Comparison of ENCODE assay signal across 25 cellular contexts in the genomic region with DNA sequence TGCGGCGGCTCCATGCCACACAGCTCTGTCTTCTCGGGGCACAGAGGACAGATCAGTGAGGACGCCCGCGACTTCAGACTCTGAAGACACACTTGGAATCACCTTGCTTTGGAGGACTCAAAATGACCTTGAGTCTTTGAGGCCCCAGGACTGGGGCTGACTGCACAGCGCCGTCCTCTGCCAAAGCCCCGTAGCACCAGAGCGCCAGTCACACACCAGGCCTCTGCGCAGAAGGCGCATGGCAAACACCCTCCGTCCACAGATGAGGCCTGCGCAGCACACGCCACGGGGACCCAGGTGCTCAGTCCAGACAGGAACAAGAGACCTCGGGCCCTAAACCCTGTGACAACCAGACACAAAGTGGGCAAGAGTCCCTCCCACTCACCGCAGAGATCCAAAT.
DNase-seq lines count a peak whose midpoint lies in the region; ATAC-seq, FAIRE-seq and TF ChIP-seq lines count a peak whose summit lies in the region.
"Had no signal": no experiment of that assay in that cellular context is flagged by ENCODE, and none has a peak within 500 bp of the region (broad histone marks: within the 10 kb centered on the region; RNA-seq: fewer than 3 reads in every experiment).

No MANE protein-coding gene starts in this region.

- H3K9me3 ChIP-seq in H9 (ENCODE audit: control insufficient read depth, low read depth, low read length): no peaks in the 10 kb centered on the region
- H3K9me3 ChIP-seq in H1 (ENCODE audit: insufficient read depth in 2 of 2, low read depth in 1 of 2, low read length in 1 of 2): no peaks in the 10 kb centered on the region
- H3K9me3 ChIP-seq in suprapubic skin: no peaks in the 10 kb centered on the region
- no peaks in the 10 kb centered on the region for H3K9me3 ChIP-seq in effector memory CD4-positive, alpha-beta T cell (ENCODE audit: control insufficient read depth, low read length)
- H3K9me3 ChIP-seq: Caco-2 had no signal

- WGBS in H9 (ENCODE audit: extremely low coverage, insufficient read length, low lambda C conversion rate): no CpG with 5 or more reads among the region's 18 CpGs
- WGBS in H1 (ENCODE audit: extremely low coverage in 1 of 2, insufficient coverage in 1 of 2, insufficient read length in 1 of 2, insufficient replicate concordance in 2 of 2, low coverage in 1 of 2, low lambda C conversion rate in 2 of 2, missing lambda C conversion rate in 1 of 2), 2 experiments: 91% methylated on average over 18 of the region's 18 CpGs; no CpG with 5 or more reads in 1 of the 2 experiments
- 96% methylated on average over 18 of the region's 18 CpGs for WGBS in suprapubic skin

- no peak for DNase-seq in activated CD8-positive, alpha-beta T cell treated with anti-CD3 and anti-CD28 coated beads, Interleukin-2, amount 10 ng/mL, durations not matched to agents 7 days and 5 days
- DNase-seq in activated CD8-positive, alpha-beta T cell treated with anti-CD3 and anti-CD28 coated beads for 36 hours: no peak
- no peak for DNase-seq in H9
- DNase-seq in H1 (ENCODE audit: low read depth in 1 of 2, low spot score in 2 of 2): no peak
- no peak for DNase-seq in suprapubic skin (ENCODE audit: low spot score in 2 of 2)
- DNase-seq in effector memory CD4-positive, alpha-beta T cell: no peak
- DNase-seq: ACHN; Caco-2; DND-41; H7; KG1; NCI-H1694; NCI-H2081; NCI-H2171; NCI-H345; NCI-H524; NCI-H774; NK-92 treated with Interleukin-12 subunit alpha and Interleukin-12 subunit beta, amount 100 ng/mL, for 24 hours had no signal

- H3K18ac ChIP-seq in H9 (ENCODE audit: insufficient read length, low read depth, low read length) (no peak overlapping the region), H1 (ENCODE audit: extremely low read depth, low read length) (no peak overlapping the region)

- peaks cover 14% of the 10 kb centered on the region for H3K36me3 Mint-ChIP-seq in activated CD8-positive, alpha-beta T cell treated with anti-CD3 and anti-CD28 coated beads, Interleukin-2, amount 10 ng/mL, durations not matched to agents 7 days and 5 days (ENCODE audit: low read depth)
- peaks cover 2% of the 10 kb centered on the region for H3K36me3 Mint-ChIP-seq in activated CD8-positive, alpha-beta T cell treated with anti-CD3 and anti-CD28 coated beads for 36 hours (ENCODE audit: low read depth)
- H3K36me3 Mint-ChIP-seq in H9 (ENCODE audit: insufficient read depth in 1 of 3, low read depth in 3 of 3): peaks cover 16 to 18% (median 17%) of the 10 kb centered on the region in 3 experiments; a peak in 6 of 7 replicates
- H3K36me3 Mint-ChIP-seq in stimulated activated memory B cell treated with anti-CD40 and anti-IgM and Interleukin-4, amounts not matched to agents 10 μg/mL and 1 μg/mL and 100 μg/mL, for 72 hours: peaks cover 32% of the 10 kb centered on the region
- H3K36me3 Mint-ChIP-seq in activated T-helper 17 cell treated with anti-CD3 and anti-CD28 coated beads, Interleukin-2, amount 50 U/mL, for 72 hours (ENCODE audit: low read depth): no peaks in the 10 kb centered on the region

- no peak overlapping the region for H2AK5ac ChIP-seq in H9 (ENCODE audit: insufficient read length, low read length)
- no peak overlapping the region for H2AK5ac ChIP-seq in H1 (ENCODE audit: low read depth, low read length)

- ATAC-seq in activated CD8-positive, alpha-beta T cell treated with anti-CD3 and anti-CD28 coated beads, Interleukin-2, amount 10 ng/mL, durations not matched to agents 7 days and 5 days: no peak
- no peak for ATAC-seq in activated CD8-positive, alpha-beta T cell treated with anti-CD3 and anti-CD28 coated beads for 36 hours
- ATAC-seq in stimulated activated memory B cell treated with anti-CD40 and anti-IgM and Interleukin-4, amounts not matched to agents 10 μg/mL and 1 μg/mL and 100 μg/mL, for 72 hours: no peak
- ATAC-seq in activated T-helper 17 cell treated with anti-CD3 and anti-CD28 coated beads, Interleukin-2, amount 50 U/mL, for 72 hours (replicated peaks): no peak
- ATAC-seq: GM12878, Panc1, SK-N-SH treated with all-trans-retinoic acid at 6 μM for 48 hours had no signal

- CTCF ChIA-PET in activated CD8-positive, alpha-beta T cell treated with anti-CD3 and anti-CD28 coated beads, Interleukin-2, amount 10 ng/mL, durations not matched to agents 7 days and 5 days (lab: Charles Lee): no interaction called here
- CTCF ChIA-PET in activated CD8-positive, alpha-beta T cell treated with anti-CD3 and anti-CD28 coated beads for 36 hours (lab: Charles Lee): interaction anchor here (1.2 kb wide), 1 partner anchor 12 kb away, joined by 3 read pairs; no protein-coding TSS in a partner anchor
- CTCF ChIA-PET in H1 (lab: Charles Lee; ENCODE audit: partially characterized antibody): interaction anchor here (1.4 kb wide), 2 partner anchors 12 to 96 kb away, joined by 3 to 6 read pairs; no protein-coding TSS in a partner anchor

- H3K23me2 ChIP-seq in H9 (ENCODE audit: insufficient read length, low read depth, low read length, poor library complexity, severe bottlenecking) (no peaks in the 10 kb centered on the region), H1 (ENCODE audit: low read depth, low read length) (peaks cover 6% of the 10 kb centered on the region; the same call in 1 of the 2 replicates)

- H2BK20ac ChIP-seq in H9 (ENCODE audit: low read depth, low read length, poor library complexity, severe bottlenecking): no peak overlapping the region
- H2BK20ac ChIP-seq in H1 (ENCODE audit: low read length): no peak overlapping the region

- H3K36me3 ChIP-seq in H1 (ENCODE audit: control insufficient read depth in 2 of 4, insufficient read depth in 4 of 4, low read length in 3 of 4): no peaks in the 10 kb centered on the region; a peak in 1 of 8 replicates
- no peaks in the 10 kb centered on the region for H3K36me3 ChIP-seq in suprapubic skin
- no peaks in the 10 kb centered on the region for H3K36me3 ChIP-seq in effector memory CD4-positive, alpha-beta T cell (ENCODE audit: control insufficient read depth, insufficient read depth, low read length)

- TF ChIP-seq CTCF in activated CD8-positive, alpha-beta T cell treated with anti-CD3 and anti-CD28 coated beads for 36 hours (IDR thresholded peaks at IDR 0.05): no peak
- TF ChIP-seq CTCF in H9 (conservative IDR thresholded peaks at IDR 0.05): no peak
- no peak for TF ChIP-seq CTCF in H1 (IDR thresholded peaks at IDR 0.05; ENCODE audit: control extremely low read depth in 1 of 3, insufficient read depth in 1 of 3, low read depth in 1 of 3, low read length in 3 of 3)
- no peak for TF ChIP-seq CTCF in suprapubic skin (IDR thresholded peaks at IDR 0.05)

- no peak overlapping the region for H2AFZ ChIP-seq in H9 (ENCODE audit: low read length)
- H2AFZ ChIP-seq in H1 (ENCODE audit: low read length): no peak overlapping the region

- H4K8ac ChIP-seq in H9 (replicated peaks; ENCODE audit: insufficient read length, low read depth, low read length) (no peak overlapping the region), H1 (ENCODE audit: extremely low read depth, insufficient read depth, low read length) (peak overlapping the region; percentile 38; the same call in 1 of the 2 replicates)

- TF ChIP-seq RAD21 in H1 (IDR thresholded peaks at IDR 0.05 in 1 of 2, conservative IDR thresholded peaks at IDR 0.05 in 1 of 2; ENCODE audit: low read depth in 2 of 2, low read length in 2 of 2): no peak

- H3K27me3 ChIP-seq in H9 (ENCODE audit: insufficient read depth, low read length) (no peaks in the 10 kb centered on the region), H1 (replicated peaks in 1 of 4; ENCODE audit: control insufficient read depth in 3 of 4, extremely low read depth in 1 of 4, insufficient read depth in 3 of 4, low read length in 3 of 4) (no peaks in the 10 kb centered on the region), suprapubic skin (no peaks in the 10 kb centered on the region)
- no peaks in the 10 kb centered on the region for H3K27me3 ChIP-seq in effector memory CD4-positive, alpha-beta T cell (replicated peaks; ENCODE audit: control insufficient read depth, insufficient read depth, low read length, poor library complexity, severe bottlenecking)

- H4K5ac ChIP-seq in H9 (ENCODE audit: insufficient read length, low read depth, low read length) (no peak overlapping the region), H1 (ENCODE audit: insufficient read length, low read depth, low read length) (no peak overlapping the region)

- H3K9ac ChIP-seq in H9 (ENCODE audit: extremely low read depth, insufficient read length, low read length): no peak overlapping the region
- no peak overlapping the region for H3K9ac ChIP-seq in H1 (replicated peaks in 1 of 4; ENCODE audit: extremely low read depth in 1 of 4, low read depth in 3 of 4, low read length in 3 of 4)

- peaks cover 47% of the 10 kb centered on the region for H3K4me1 Mint-ChIP-seq in activated CD8-positive, alpha-beta T cell treated with anti-CD3 and anti-CD28 coated beads, Interleukin-2, amount 10 ng/mL, durations not matched to agents 7 days and 5 days (ENCODE audit: low read depth)
- H3K4me1 Mint-ChIP-seq in activated CD8-positive, alpha-beta T cell treated with anti-CD3 and anti-CD28 coated beads for 36 hours (ENCODE audit: low read depth): peaks cover 51% of the 10 kb centered on the region
- peaks cover 0 to under 1% of the 10 kb centered on the region in 2 experiments; a peak in 1 of 4 replicates for H3K4me1 Mint-ChIP-seq in H9
- H3K4me1 Mint-ChIP-seq in stimulated activated memory B cell treated with anti-CD40 and anti-IgM and Interleukin-4, amounts not matched to agents 10 μg/mL and 1 μg/mL and 100 μg/mL, for 72 hours: peaks cover 46% of the 10 kb centered on the region
- H3K4me1 Mint-ChIP-seq in activated T-helper 17 cell treated with anti-CD3 and anti-CD28 coated beads, Interleukin-2, amount 50 U/mL, for 72 hours: peaks cover 12% of the 10 kb centered on the region

- no peaks in the 10 kb centered on the region; the same call in 1 of the 2 replicates for H3K79me2 ChIP-seq in H9 (ENCODE audit: insufficient read depth, low read length)
- peaks cover 0 to 7% of the 10 kb centered on the region in 2 experiments; a peak in 1 of 4 replicates for H3K79me2 ChIP-seq in H1 (ENCODE audit: control insufficient read depth in 1 of 2, insufficient read depth in 2 of 2, low read length in 2 of 2)

- POLR2A ChIA-PET in activated CD8-positive, alpha-beta T cell treated with anti-CD3 and anti-CD28 coated beads, Interleukin-2, amount 10 ng/mL, durations not matched to agents 7 days and 5 days (lab: Charles Lee): no interaction called here
- POLR2A ChIA-PET in activated CD8-positive, alpha-beta T cell treated with anti-CD3 and anti-CD28 coated beads for 36 hours (lab: Charles Lee): no interaction called here
- POLR2A ChIA-PET in H1 (lab: Charles Lee; ENCODE audit: partially characterized antibody): no interaction called here

- FAIRE-seq in H1 (lab: Jason Lieb, UNC): no peak
- FAIRE-seq: GM12878 had no signal

- H3K27ac ChIP-seq in H9 (ENCODE audit: insufficient read length, low read depth, low read length): no peak overlapping the region
- H3K27ac ChIP-seq in H1 (ENCODE audit: low read depth, low read length): no peak overlapping the region
- no peak overlapping the region for H3K27ac ChIP-seq in suprapubic skin
- no peak overlapping the region for H3K27ac ChIP-seq in effector memory CD4-positive, alpha-beta T cell (ENCODE audit: insufficient read depth, low read length, poor library complexity, severe bottlenecking)
- H3K27ac ChIP-seq: 22Rv1, HL-60 had no signal

- H3K4me2 ChIP-seq in H9 (ENCODE audit: insufficient read depth, insufficient read length, low read length): no peak overlapping the region
- H3K4me2 ChIP-seq in H1 (ENCODE audit: insufficient read depth in 1 of 2, low read depth in 2 of 2, low read length in 2 of 2): no peak overlapping the region

- H2BK12ac ChIP-seq in H9 (ENCODE audit: insufficient read length, low read depth, low read length) (no peak overlapping the region), H1 (ENCODE audit: low read depth, low read length) (no peak overlapping the region)

- intact Hi-C loops in activated CD8-positive, alpha-beta T cell treated with anti-CD3 and anti-CD28 coated beads for 36 hours (cut with micrococcal nuclease): no loop called here

- H3K4me3 Mint-ChIP-seq in activated CD8-positive, alpha-beta T cell treated with anti-CD3 and anti-CD28 coated beads, Interleukin-2, amount 10 ng/mL, durations not matched to agents 7 days and 5 days: no peak overlapping the region
- no peak overlapping the region for H3K4me3 Mint-ChIP-seq in activated CD8-positive, alpha-beta T cell treated with anti-CD3 and anti-CD28 coated beads for 36 hours
- no peak overlapping the region for H3K4me3 Mint-ChIP-seq in H9
- no peak overlapping the region for H3K4me3 Mint-ChIP-seq in stimulated activated memory B cell treated with anti-CD40 and anti-IgM and Interleukin-4, amounts not matched to agents 10 μg/mL and 1 μg/mL and 100 μg/mL, for 72 hours
- H3K4me3 Mint-ChIP-seq in activated T-helper 17 cell treated with anti-CD3 and anti-CD28 coated beads, Interleukin-2, amount 50 U/mL, for 72 hours: no peak overlapping the region

- no peak overlapping the region for H3K56ac ChIP-seq in H9 (ENCODE audit: insufficient read length, low read depth, low read length)
- no peak overlapping the region for H3K56ac ChIP-seq in H1 (replicated peaks; ENCODE audit: insufficient read length, low read depth, low read length)

- H4K91ac ChIP-seq in H9 (ENCODE audit: insufficient read length, low read depth, low read length) (no peak overlapping the region), H1 (replicated peaks; ENCODE audit: insufficient read length, low read length) (no peak overlapping the region)

- H3K4ac ChIP-seq in H9 (ENCODE audit: low read depth, low read length): no peak overlapping the region
- no peak overlapping the region for H3K4ac ChIP-seq in H1 (replicated peaks; ENCODE audit: insufficient read length, low read depth, low read length)

- H3K79me1 ChIP-seq in H9 (ENCODE audit: insufficient read depth, low read depth, low read length, poor library complexity, severe bottlenecking) (no peaks in the 10 kb centered on the region), H1 (ENCODE audit: low read depth, low read length) (peaks cover 20% of the 10 kb centered on the region)

- H4K20me1 ChIP-seq in H9 (ENCODE audit: control insufficient read depth, insufficient read depth, insufficient read length) (peaks cover 2% of the 10 kb centered on the region), H1 (replicated peaks in 1 of 2; ENCODE audit: control insufficient read depth in 1 of 2, insufficient read depth in 2 of 2, low read length in 2 of 2) (peaks cover 6 to 12% of the 10 kb centered on the region in 2 experiments)

- no peaks in the 10 kb centered on the region for H3K9me3 Mint-ChIP-seq in activated CD8-positive, alpha-beta T cell treated with anti-CD3 and anti-CD28 coated beads, Interleukin-2, amount 10 ng/mL, durations not matched to agents 7 days and 5 days (ENCODE audit: insufficient read depth)
- H3K9me3 Mint-ChIP-seq in activated CD8-positive, alpha-beta T cell treated with anti-CD3 and anti-CD28 coated beads for 36 hours: no peaks in the 10 kb centered on the region
- no peaks in the 10 kb centered on the region; a peak in 1 of 5 replicates for H3K9me3 Mint-ChIP-seq in H9
- H3K9me3 Mint-ChIP-seq in stimulated activated memory B cell treated with anti-CD40 and anti-IgM and Interleukin-4, amounts not matched to agents 10 μg/mL and 1 μg/mL and 100 μg/mL, for 72 hours: peaks cover 7% of the 10 kb centered on the region
- H3K9me3 Mint-ChIP-seq in activated T-helper 17 cell treated with anti-CD3 and anti-CD28 coated beads, Interleukin-2, amount 50 U/mL, for 72 hours: no peaks in the 10 kb centered on the region

- H2BK5ac ChIP-seq in H9 (ENCODE audit: insufficient read length, low read length) (no peak overlapping the region), H1 (ENCODE audit: low read depth, low read length) (peak overlapping the region; percentile 78; the same call in 1 of the 2 replicates)

- no peak overlapping the region for H3K4me3 ChIP-seq in H1 (ENCODE audit: extremely low read depth in 1 of 4, insufficient read depth in 2 of 4, low read depth in 3 of 4, low read length in 4 of 4)
- no peak overlapping the region for H3K4me3 ChIP-seq in suprapubic skin
- H3K4me3 ChIP-seq in effector memory CD4-positive, alpha-beta T cell (ENCODE audit: insufficient read depth, low read depth, low read length, poor library complexity, severe bottlenecking): no peak overlapping the region
- H3K4me3 ChIP-seq: GM12878 had no signal

- H3K4me1 ChIP-seq in H9 (ENCODE audit: insufficient read depth, low read length) (no peaks in the 10 kb centered on the region), H1 (replicated peaks in 1 of 4; ENCODE audit: control insufficient read depth in 3 of 4, insufficient read depth in 4 of 4, low read length in 3 of 4) (no peaks in the 10 kb centered on the region), suprapubic skin (no peaks in the 10 kb centered on the region)
- H3K4me1 ChIP-seq in effector memory CD4-positive, alpha-beta T cell (ENCODE audit: control insufficient read depth, insufficient read depth, low read length, poor library complexity, severe bottlenecking): peaks cover 8% of the 10 kb centered on the region
- H3K4me1 ChIP-seq: Caco-2 had no signal

- no peak overlapping the region for H3K23ac ChIP-seq in H9 (ENCODE audit: insufficient read length, low read depth, low read length)
- no peak overlapping the region for H3K23ac ChIP-seq in H1 (ENCODE audit: insufficient read length)

- H2BK120ac ChIP-seq in H9 (ENCODE audit: low read depth, low read length, poor library complexity, severe bottlenecking) (no peak overlapping the region), H1 (replicated peaks; ENCODE audit: low read depth, low read length) (no peak overlapping the region)

- H3K14ac ChIP-seq in H9 (ENCODE audit: insufficient read depth, low read length) (no peak overlapping the region), H1 (ENCODE audit: insufficient read length) (no peak overlapping the region)

- H2BK15ac ChIP-seq in H9 (ENCODE audit: low read depth, low read length): no peak overlapping the region
- H2BK15ac ChIP-seq in H1 (ENCODE audit: low read length): no peak overlapping the region

- TF ChIP-seq POLR2A in H1 (IDR thresholded peaks at IDR 0.05; ENCODE audit: control extremely low read depth in 1 of 2, low read depth in 2 of 2, low read length in 2 of 2) (no peak), suprapubic skin (IDR thresholded peaks at IDR 0.05) (no peak)

- no peak overlapping the region for H3T11ph ChIP-seq in H9 (ENCODE audit: low read length)

- H3K27ac Mint-ChIP-seq in activated CD8-positive, alpha-beta T cell treated with anti-CD3 and anti-CD28 coated beads, Interleukin-2, amount 10 ng/mL, durations not matched to agents 7 days and 5 days: peak overlapping the region; percentile 52
- no peak overlapping the region for H3K27ac Mint-ChIP-seq in activated CD8-positive, alpha-beta T cell treated with anti-CD3 and anti-CD28 coated beads for 36 hours
- H3K27ac Mint-ChIP-seq in H9: peak overlapping the region in 2 of 3 experiments; percentile 83 to 89; a peak in 3 of 7 replicates
- peak overlapping the region; percentile 92 for H3K27ac Mint-ChIP-seq in stimulated activated memory B cell treated with anti-CD40 and anti-IgM and Interleukin-4, amounts not matched to agents 10 μg/mL and 1 μg/mL and 100 μg/mL, for 72 hours
- H3K27ac Mint-ChIP-seq in activated T-helper 17 cell treated with anti-CD3 and anti-CD28 coated beads, Interleukin-2, amount 50 U/mL, for 72 hours: no peak overlapping the region

- H3K27me3 Mint-ChIP-seq in activated CD8-positive, alpha-beta T cell treated with anti-CD3 and anti-CD28 coated beads, Interleukin-2, amount 10 ng/mL, durations not matched to agents 7 days and 5 days (ENCODE audit: low read depth): no peaks in the 10 kb centered on the region
- no peaks in the 10 kb centered on the region for H3K27me3 Mint-ChIP-seq in activated CD8-positive, alpha-beta T cell treated with anti-CD3 and anti-CD28 coated beads for 36 hours
- no peaks in the 10 kb centered on the region; the same call in 1 of the 2 replicates for H3K27me3 Mint-ChIP-seq in H9 (ENCODE audit: low read depth)
- no peaks in the 10 kb centered on the region for H3K27me3 Mint-ChIP-seq in stimulated activated memory B cell treated with anti-CD40 and anti-IgM and Interleukin-4, amounts not matched to agents 10 μg/mL and 1 μg/mL and 100 μg/mL, for 72 hours
- no peaks in the 10 kb centered on the region for H3K27me3 Mint-ChIP-seq in activated T-helper 17 cell treated with anti-CD3 and anti-CD28 coated beads, Interleukin-2, amount 50 U/mL, for 72 hours

- TF ChIP-seq EP300 in H1 (IDR thresholded peaks at IDR 0.05; ENCODE audit: borderline replicate concordance in 1 of 2, low read depth in 2 of 2, low read length in 2 of 2) (no peak), suprapubic skin (IDR thresholded peaks at IDR 0.05) (no peak)

Comparison
In these comparisons a context has a peak if more than half of its experiments do, and no peak if none do; other contexts are left out.
1. H3K27ac Mint-ChIP-seq: peak in activated CD8-positive, alpha-beta T cell treated with anti-CD3 and anti-CD28 coated beads, Interleukin-2, amount 10 ng/mL, durations not matched to agents 7 days and 5 days (single experiment), H9 (2 of 3) and stimulated activated memory B cell treated with anti-CD40 and anti-IgM and Interleukin-4, amounts not matched to agents 10 μg/mL and 1 μg/mL and 100 μg/mL, for 72 hours (single experiment); none in activated CD8-positive, alpha-beta T cell treated with anti-CD3 and anti-CD28 coated beads for 36 hours (single experiment) and activated T-helper 17 cell treated with anti-CD3 and anti-CD28 coated beads, Interleukin-2, amount 50 U/mL, for 72 hours (single experiment).